ENCODE assay signal across 8 cellular contexts in the genomic region with DNA sequence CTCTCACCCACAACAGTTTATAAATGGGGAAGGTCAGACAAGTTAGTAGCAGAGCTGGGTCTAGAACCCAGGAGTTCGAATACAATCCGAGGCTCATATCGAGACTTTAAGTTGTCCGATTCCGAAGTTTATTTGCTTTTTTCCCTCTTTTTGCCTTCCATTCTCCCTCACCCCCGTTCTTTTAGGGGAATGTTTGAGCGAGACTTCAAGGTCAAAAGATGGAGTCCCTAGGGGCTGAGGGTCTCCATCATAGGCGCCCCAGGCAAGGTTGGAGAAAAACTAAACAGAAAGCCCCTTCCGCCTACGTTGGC. TPM values are rescaled to one million over a fixed set of nuclear protein-coding genes. Genes with fewer than 3 reads are reported as not detected.
DNase-seq lines count a peak whose midpoint lies in the region; ATAC-seq and TF ChIP-seq lines count a peak whose summit lies in the region.

No MANE protein-coding gene starts in this region.

- WGBS in esophagus muscularis mucosa: 2% methylated on average over 10 of the region's 10 CpGs

- H3K9me3 ChIP-seq in Peyer's patch: no peaks in the 10 kb centered on the region
- no peaks in the 10 kb centered on the region for H3K9me3 ChIP-seq in esophagus muscularis mucosa
- H3K9me3 ChIP-seq in parathyroid adenoma (ENCODE audit: control insufficient read depth, low read length): no peaks in the 10 kb centered on the region

- peaks cover 56% of the 10 kb centered on the region for H3K36me3 Mint-ChIP-seq in Calu3 (ENCODE audit: insufficient read depth, unreplicated experiment)

- peaks cover 14% of the 10 kb centered on the region for H3K79me2 ChIP-seq in parathyroid adenoma

- peak overlapping the region; percentile 83 for H3K4me3 Mint-ChIP-seq in Calu3 (ENCODE audit: low read depth, unreplicated experiment)

- H3K27me3 Mint-ChIP-seq in Calu3 (ENCODE audit: unreplicated experiment): peaks cover 9% of the 10 kb centered on the region

- no peak for TF ChIP-seq POLR2A in Peyer's patch (IDR thresholded peaks at IDR 0.05)
- TF ChIP-seq POLR2A in esophagus muscularis mucosa (IDR thresholded peaks at IDR 0.05; ENCODE audit: low read depth): no peak

- DNase-seq in Calu3: no peak
- DNase-seq in Peyer's patch: no peak
- DNase-seq in esophagus muscularis mucosa (ENCODE audit: extremely low spot score): no peak
- DNase-seq in mesenteric fat pad (ENCODE audit: low spot score): no peak
- DNase-seq in NOMO-1 (lab: John Stamatoyannopoulos, UW; ENCODE audit: unreplicated experiment in 2 of 2): no peak

- TF ChIP-seq CTCF in Calu3 (IDR thresholded peaks at IDR 0.05; ENCODE audit: unreplicated experiment) (no peak), Peyer's patch (IDR thresholded peaks at IDR 0.05) (no peak), esophagus muscularis mucosa (IDR thresholded peaks at IDR 0.05) (no peak), parathyroid adenoma (IDR thresholded peaks at IDR 0.05) (no peak)

- peaks cover 41% of the 10 kb centered on the region for H3K4me1 Mint-ChIP-seq in Calu3 (ENCODE audit: low read depth, unreplicated experiment)

- peak overlapping the region; percentile 59 for H3K27ac Mint-ChIP-seq in Calu3 (ENCODE audit: unreplicated experiment)

- H3K36me3 ChIP-seq in Peyer's patch (peaks cover 0 to 8% (median 0%) of the 10 kb centered on the region in 3 donors), esophagus muscularis mucosa (peaks cover 8 to 18% (median 16%) of the 10 kb centered on the region in 4 donors), parathyroid adenoma (ENCODE audit: control insufficient read depth, insufficient read depth, low read length) (no peaks in the 10 kb centered on the region)

- CTCF ChIA-PET in Calu3 (lab: Charles Lee): interaction anchor here (0.7 to 5.6 kb wide), 12 partner anchors 12 to 1303 kb away, joined by 4 to 171 read pairs (median 7); no protein-coding TSS in a partner anchor

- peak overlapping the region; percentile 97 for H3K4me2 ChIP-seq in parathyroid adenoma (ENCODE audit: low read length)

- H3K27ac ChIP-seq in Peyer's patch (peak overlapping the region; percentile 78 to 98 (median 90)), esophagus muscularis mucosa (replicated peaks in 1 of 4) (peak overlapping the region; percentile 94 to 99 (median 98)), parathyroid adenoma (peak overlapping the region; percentile 100)

- intact Hi-C loops in Calu3 (cut with micrococcal nuclease; ENCODE audit: unreplicated experiment) (loop anchor here (2.0 kb wide), 4 partner anchors 611 to 1495 kb away; no protein-coding TSS in a partner anchor), esophagus muscularis mucosa (cut with DNase I) (loop anchor here (5.0 kb wide), 1 partner anchor 1409 kb away; no protein-coding TSS in a partner anchor)

- H3K9ac ChIP-seq in parathyroid adenoma: peak overlapping the region; percentile 77

- peak overlapping the region; percentile 99 for H2AFZ ChIP-seq in parathyroid adenoma

- no peaks in the 10 kb centered on the region for H3K27me3 ChIP-seq in Peyer's patch
- no peaks in the 10 kb centered on the region for H3K27me3 ChIP-seq in esophagus muscularis mucosa
- H3K27me3 ChIP-seq in parathyroid adenoma (ENCODE audit: control insufficient read depth, insufficient read depth, low read length): no peaks in the 10 kb centered on the region

- H3K4me1 ChIP-seq in Peyer's patch (peaks cover 0 to 19% (median 10%) of the 10 kb centered on the region in 4 donors), esophagus muscularis mucosa (peaks cover 22 to 86% (median 52%) of the 10 kb centered on the region in 4 donors), parathyroid adenoma (peaks cover 7% of the 10 kb centered on the region)

- ATAC-seq in HG03439 (IDR thresholded peaks at IDR 0.05; ENCODE audit: unreplicated experiment) (no peak), GM18519 (IDR thresholded peaks at IDR 0.05; ENCODE audit: low FRiP score, unreplicated experiment) (no peak)

- no peak for TF ChIP-seq EP300 in esophagus muscularis mucosa (IDR thresholded peaks at IDR 0.05)

- H3K9me3 Mint-ChIP-seq in Calu3 (ENCODE audit: low read depth, unreplicated experiment): no peaks in the 10 kb centered on the region

- peak overlapping the region; percentile 52 to 68 (median 58) for H3K4me3 ChIP-seq in Peyer's patch
- H3K4me3 ChIP-seq in esophagus muscularis mucosa: peak overlapping the region; percentile 69 to 81 (median 76)
- H3K4me3 ChIP-seq in parathyroid adenoma (ENCODE audit: low read depth, low read length): peak overlapping the region; percentile 79

- no TSS peak for BruUV-seq in Calu3 (replicated peaks; lab: Mats Ljungman, UMichigan)

RNA-seq across cellular contexts. Expression of gene BCL6, which starts 7.2 kb away (rescaled TPM):
- 28.3 and 35.1 TPM in 2 replicates for total RNA-seq in Calu3 (2022)
- 10 to 100 TPM in 3 of 4 donors, 1 to 10 TPM in 1; 7.4 to 79.2 (median 25.7) TPM for total RNA-seq in Peyer's patch
- total RNA-seq in esophagus muscularis mucosa: 100 to 1,000 TPM in 3 of 4 donors, 10 to 100 TPM in 1; 86.0 to 161 (median 111) TPM
- total RNA-seq in mesenteric fat pad: 255 TPM

RNA-seq across cellular contexts. Expression of gene RTP2, which starts 35.7 kb away (rescaled TPM):
- not detected in 2 replicates for total RNA-seq in Calu3 (2022)
- not detected for total RNA-seq in Peyer's patch
- total RNA-seq in esophagus muscularis mucosa: not detected
- not detected for total RNA-seq in mesenteric fat pad
